ENCODE assay signal across 18 cellular contexts in the genomic region with DNA sequence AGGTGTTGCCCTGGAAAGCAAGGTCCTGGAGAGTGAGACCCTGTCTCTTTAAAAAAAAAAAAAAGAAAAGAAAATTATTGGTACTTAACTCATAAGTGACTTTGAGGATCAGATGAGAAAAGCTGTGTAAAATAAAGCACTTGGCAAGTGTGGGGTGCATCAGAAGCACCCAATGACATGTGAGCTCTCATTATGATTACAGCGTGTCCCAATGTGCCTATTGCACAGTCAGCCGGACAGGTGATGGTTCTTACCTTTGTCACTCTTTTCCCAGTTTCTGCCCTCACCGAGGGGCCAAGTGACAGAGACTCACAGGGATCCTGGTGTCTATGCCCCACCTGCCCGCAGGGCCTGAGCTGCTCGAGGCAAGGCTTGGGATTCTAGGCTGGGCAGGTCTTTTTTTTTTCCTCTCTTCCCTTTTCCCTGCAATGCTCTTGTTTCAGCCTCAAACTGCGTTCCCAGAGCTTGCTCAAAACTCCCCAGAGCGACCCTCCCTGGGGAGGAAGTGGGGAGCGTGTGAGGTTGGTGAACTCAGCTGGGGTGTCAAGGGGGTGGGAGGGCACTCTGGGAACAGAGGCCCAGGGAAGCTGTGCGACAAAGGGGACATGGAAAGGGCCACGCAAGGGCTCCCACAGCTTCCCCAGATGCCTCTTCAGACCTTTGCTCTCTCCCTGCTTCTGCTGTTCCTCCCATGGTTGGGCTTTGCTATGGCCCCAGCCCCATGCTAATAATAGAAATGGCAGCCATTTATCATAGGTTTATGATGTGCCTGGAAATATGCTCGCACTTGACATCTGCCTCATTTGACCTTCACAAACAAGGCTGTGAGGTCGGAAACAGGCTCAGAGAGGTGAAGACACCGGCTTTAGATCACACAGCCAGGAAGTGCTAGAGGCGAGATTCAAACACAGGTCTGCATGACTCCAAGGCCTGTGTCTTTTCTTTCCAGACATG. TPM values are rescaled to one million over a fixed set of nuclear protein-coding genes. Genes with fewer than 3 reads are reported as not detected.
DNase-seq lines count a peak whose midpoint lies in the region; ATAC-seq and TF ChIP-seq lines count a peak whose summit lies in the region.
"Had no signal": no experiment of that assay in that cellular context is flagged by ENCODE, and none has a peak within 500 bp of the region (broad histone marks: within the 10 kb centered on the region; RNA-seq: fewer than 3 reads in every experiment).

No MANE protein-coding gene starts in this region.

- H3K79me2 ChIP-seq in H9 (ENCODE audit: insufficient read depth, low read length) (no peaks in the 10 kb centered on the region), Karpas-422 (ENCODE audit: low read length) (no peaks in the 10 kb centered on the region)

- peak overlapping the region; percentile 59 to 95 (median 71); a peak in 4 of 7 replicates for H3K27ac Mint-ChIP-seq in H9
- H3K27ac Mint-ChIP-seq: activated naive CD8-positive, alpha-beta T cell had no signal

- H4K8ac ChIP-seq in H9 (replicated peaks; ENCODE audit: insufficient read length, low read depth, low read length): no peak overlapping the region

- H2BK5ac ChIP-seq in H9 (ENCODE audit: insufficient read length, low read length): no peak overlapping the region

- WGBS in H9 (ENCODE audit: extremely low coverage, insufficient read length, low lambda C conversion rate): no CpG with 5 or more reads among the region's 14 CpGs
- 71% methylated on average over 14 of the region's 14 CpGs for WGBS in liver
- WGBS in spleen, 5 donors: 45 to 52% (median 46%) methylated on average over 14 of the region's 14 CpGs

- no peak overlapping the region for H3K23ac ChIP-seq in H9 (ENCODE audit: insufficient read length, low read depth, low read length)

- H3T11ph ChIP-seq in H9 (ENCODE audit: low read length): no peak overlapping the region

- H3K4me1 Mint-ChIP-seq in H9: peaks cover 44 to 66% of the 10 kb centered on the region in 2 experiments

- H3K79me1 ChIP-seq in H9 (ENCODE audit: insufficient read depth, low read depth, low read length, poor library complexity, severe bottlenecking): no peaks in the 10 kb centered on the region

- H3K56ac ChIP-seq in H9 (ENCODE audit: insufficient read length, low read depth, low read length): no peak overlapping the region

- H2BK120ac ChIP-seq in H9 (ENCODE audit: low read depth, low read length, poor library complexity, severe bottlenecking): no peak overlapping the region

- no peak overlapping the region for H3K4ac ChIP-seq in H9 (ENCODE audit: low read depth, low read length)

- no peak for TF ChIP-seq POLR2A in spleen (IDR thresholded peaks at IDR 0.05)

- H3K23me2 ChIP-seq in H9 (ENCODE audit: insufficient read length, low read depth, low read length, poor library complexity, severe bottlenecking): no peaks in the 10 kb centered on the region

- TF ChIP-seq CTCF in H9 (conservative IDR thresholded peaks at IDR 0.05) (no peak), colonic mucosa (IDR thresholded peaks at IDR 0.05) (no peak), liver (IDR thresholded peaks at IDR 0.05; ENCODE audit: low read depth, low read length, missing input control) (no peak), spleen (IDR thresholded peaks at IDR 0.05 in 8 of 11, conservative IDR thresholded peaks at IDR 0.05 in 3 of 11) (no peak), foreskin keratinocyte (conservative IDR thresholded peaks at IDR 0.05) (no peak)

- no peaks in the 10 kb centered on the region for H3K9me3 ChIP-seq in H9 (ENCODE audit: control insufficient read depth, low read depth, low read length)
- H3K9me3 ChIP-seq in colonic mucosa: no peaks in the 10 kb centered on the region
- H3K9me3 ChIP-seq in liver (ENCODE audit: control insufficient read depth in 4 of 4, low read length in 3 of 4): no peaks in the 10 kb centered on the region
- no peaks in the 10 kb centered on the region for H3K9me3 ChIP-seq in spleen
- no peaks in the 10 kb centered on the region for H3K9me3 ChIP-seq in Karpas-422 (ENCODE audit: low read length)

- DNase-seq in H9 (no peak), colonic mucosa (no peak), spleen (no peak), SHP77 treated with DMSO at 0.1 percent for 48 hours (lab: John Stamatoyannopoulos, UW) (no peak), Karpas-422 (no peak), foreskin keratinocyte (no peak)
- DNase-seq: activated CD8-positive, alpha-beta memory T cell treated with anti-CD3 and anti-CD28 coated beads for 24 hours; GF-D8; NCI-H2171; stimulated activated CD4-positive, alpha-beta T cell treated with anti-CD3 and anti-CD28 coated beads, Interleukin-4, amount 100 ng/mL, for 4 hours; T-helper 2 cell had no signal

- H3K27me3 Mint-ChIP-seq in H9 (ENCODE audit: low read depth): no peaks in the 10 kb centered on the region
- H3K27me3 Mint-ChIP-seq: activated naive CD8-positive, alpha-beta T cell had no signal

- intact Hi-C loops in colonic mucosa (cut with DNase I): no loop called here
- intact Hi-C loops in spleen (cut with DNase I; ENCODE audit: low total_unique reads): no loop called here

- no peak overlapping the region for H3K9ac ChIP-seq in H9 (ENCODE audit: extremely low read depth, insufficient read length, low read length)
- peak overlapping the region in 1 of 2 donors; percentile 70 for H3K9ac ChIP-seq in colonic mucosa (ENCODE audit: low read depth in 2 of 2, low read length in 2 of 2)
- no peak overlapping the region for H3K9ac ChIP-seq in liver (ENCODE audit: low read depth in 1 of 2, low read length in 2 of 2)
- no peak overlapping the region for H3K9ac ChIP-seq in Karpas-422 (ENCODE audit: low read length)

- H2AK5ac ChIP-seq in H9 (ENCODE audit: insufficient read length, low read length): no peak overlapping the region

- H4K91ac ChIP-seq in H9 (ENCODE audit: insufficient read length, low read depth, low read length): no peak overlapping the region

- no peaks in the 10 kb centered on the region for H4K20me1 ChIP-seq in H9 (ENCODE audit: control insufficient read depth, insufficient read depth, insufficient read length)
- H4K20me1 ChIP-seq in Karpas-422 (ENCODE audit: insufficient read depth, low read depth, low read length): no peaks in the 10 kb centered on the region

- H3K27ac ChIP-seq in H9 (ENCODE audit: insufficient read length, low read depth, low read length): no peak overlapping the region
- H3K27ac ChIP-seq in colonic mucosa: peak overlapping the region; percentile 19
- peak overlapping the region; percentile 30 to 38 for H3K27ac ChIP-seq in liver (ENCODE audit: low read depth in 1 of 2, low read length in 2 of 2)
- peak overlapping the region in 7 of 8 donors; percentile 27 to 82 (median 73) for H3K27ac ChIP-seq in spleen
- no peak overlapping the region for H3K27ac ChIP-seq in Karpas-422 (ENCODE audit: low read length)
- no peak overlapping the region for H3K27ac ChIP-seq in foreskin keratinocyte
- H3K27ac ChIP-seq: C4-2B had no signal

- H3K9me2 ChIP-seq in Karpas-422 (replicated peaks; ENCODE audit: insufficient read depth, low read length): no peaks in the 10 kb centered on the region

- no peak overlapping the region for H4K5ac ChIP-seq in H9 (ENCODE audit: insufficient read length, low read depth, low read length)

- no peak overlapping the region for H2BK20ac ChIP-seq in H9 (ENCODE audit: low read depth, low read length, poor library complexity, severe bottlenecking)

- no peak for TF ChIP-seq RAD21 in liver (IDR thresholded peaks at IDR 0.05)

- no peaks in the 10 kb centered on the region for H3K36me3 ChIP-seq in colonic mucosa
- no peaks in the 10 kb centered on the region for H3K36me3 ChIP-seq in liver (ENCODE audit: control insufficient read depth in 4 of 4, insufficient read depth in 3 of 4, low read depth in 1 of 4, low read length in 3 of 4)
- peaks cover 0 to 33% (median 0%) of the 10 kb centered on the region in 6 donors for H3K36me3 ChIP-seq in spleen
- no peaks in the 10 kb centered on the region for H3K36me3 ChIP-seq in Karpas-422 (ENCODE audit: insufficient read depth, low read length)

- H2AFZ ChIP-seq in H9 (ENCODE audit: low read length) (no peak overlapping the region), Karpas-422 (ENCODE audit: low read length) (no peak overlapping the region)

- no peak overlapping the region for H2BK15ac ChIP-seq in H9 (ENCODE audit: low read depth, low read length)

- H3K4me3 Mint-ChIP-seq in H9: no peak overlapping the region
- H3K4me3 Mint-ChIP-seq: activated naive CD8-positive, alpha-beta T cell had no signal

- no peaks in the 10 kb centered on the region for H3K9me3 Mint-ChIP-seq in H9

- H3K27me3 ChIP-seq in H9 (ENCODE audit: insufficient read depth, low read length): no peaks in the 10 kb centered on the region
- H3K27me3 ChIP-seq in colonic mucosa: no peaks in the 10 kb centered on the region
- H3K27me3 ChIP-seq in liver (ENCODE audit: control insufficient read depth in 4 of 4, insufficient read depth in 4 of 4, low read length in 3 of 4): no peaks in the 10 kb centered on the region
- peaks cover 0 to 8% (median 0%) of the 10 kb centered on the region in 7 donors for H3K27me3 ChIP-seq in spleen (replicated peaks in 1 of 7)
- H3K27me3 ChIP-seq in Karpas-422 (ENCODE audit: low read length): no peaks in the 10 kb centered on the region
- peaks cover 6% of the 10 kb centered on the region for H3K27me3 ChIP-seq in foreskin keratinocyte

- H3K4me3 ChIP-seq in colonic mucosa (no peak overlapping the region), liver (ENCODE audit: low read depth in 1 of 3, low read length in 3 of 3) (no peak overlapping the region), spleen (peak overlapping the region in 1 of 8 donors; percentile 5), Karpas-422 (ENCODE audit: low read length) (no peak overlapping the region)

- H3K18ac ChIP-seq in H9 (ENCODE audit: insufficient read length, low read depth, low read length): no peak overlapping the region

- ATAC-seq in foreskin keratinocyte (no peak), HG02852 (IDR thresholded peaks at IDR 0.05; ENCODE audit: unreplicated experiment) (no peak)

- H3K4me2 ChIP-seq in H9 (ENCODE audit: insufficient read depth, insufficient read length, low read length) (no peak overlapping the region), Karpas-422 (ENCODE audit: low read depth, low read length, poor library complexity, severe bottlenecking) (no peak overlapping the region)

- no peak overlapping the region for H2BK12ac ChIP-seq in H9 (ENCODE audit: insufficient read length, low read depth, low read length)

- H3K36me3 Mint-ChIP-seq in H9 (ENCODE audit: insufficient read depth in 1 of 3, low read depth in 3 of 3): no peaks in the 10 kb centered on the region; a peak in 1 of 7 replicates
- H3K36me3 Mint-ChIP-seq: activated naive CD8-positive, alpha-beta T cell had no signal

- H3K4me1 ChIP-seq in H9 (ENCODE audit: insufficient read depth, low read length) (peaks cover 5% of the 10 kb centered on the region; the same call in 1 of the 2 replicates), colonic mucosa (no peaks in the 10 kb centered on the region), liver (ENCODE audit: control insufficient read depth in 4 of 4, insufficient read depth in 4 of 4, low read length in 3 of 4) (peaks cover 0 to 6% (median 0%) of the 10 kb centered on the region in 4 donors), spleen (peaks cover 15 to 95% (median 51%) of the 10 kb centered on the region in 6 donors), Karpas-422 (ENCODE audit: low read length) (peaks cover 6% of the 10 kb centered on the region; the same call in 1 of the 2 replicates), foreskin keratinocyte (no peaks in the 10 kb centered on the region)

- no peak overlapping the region for H3K14ac ChIP-seq in H9 (ENCODE audit: insufficient read depth, low read length)

RNA-seq across cellular contexts. Expression of gene IL17B, which starts 40.7 kb away (rescaled TPM):
- total RNA-seq in H9 (2021): not detected in 2 replicates
- total RNA-seq in colonic mucosa: under 1 TPM in 1 of 2 donors, not detected in 1; 0.42 TPM
- not detected for total RNA-seq in liver
- polyA plus RNA-seq in liver: not detected
- total RNA-seq in spleen: 1 to 10 TPM in 2 of 7 donors, under 1 TPM in 1, not detected in 4; 0.57 to 1.4 (median 1.1) TPM
- polyA plus RNA-seq in spleen: under 1 TPM; 0.30 to 0.62 (median 0.38) TPM
- not detected in 2 replicates for total RNA-seq in Karpas-422 (2014; rRNA removed; shearing (Covaris generic); ENCODE audit: low replicate concordance)
- not detected in 2 replicates for total RNA-seq in foreskin keratinocyte
- polyA plus RNA-seq in foreskin keratinocyte: not detected in 2 replicates
- total RNA-seq: endothelial cell of umbilical vein, OCI-LY7, temporal lobe had no signal
- polyA plus RNA-seq: endothelial cell of umbilical vein had no signal

Comparison
In these comparisons a context has a peak if more than half of its experiments do, and no peak if none do; other contexts are left out.
1. H3K27ac ChIP-seq: peak in colonic mucosa (single experiment), liver (2 of 2) and spleen (7 of 8); none in H9 (single experiment), Karpas-422 (single experiment) and foreskin keratinocyte (single experiment).